2 cellular contexts compared by ENCODE assay signal in the genomic region with DNA sequence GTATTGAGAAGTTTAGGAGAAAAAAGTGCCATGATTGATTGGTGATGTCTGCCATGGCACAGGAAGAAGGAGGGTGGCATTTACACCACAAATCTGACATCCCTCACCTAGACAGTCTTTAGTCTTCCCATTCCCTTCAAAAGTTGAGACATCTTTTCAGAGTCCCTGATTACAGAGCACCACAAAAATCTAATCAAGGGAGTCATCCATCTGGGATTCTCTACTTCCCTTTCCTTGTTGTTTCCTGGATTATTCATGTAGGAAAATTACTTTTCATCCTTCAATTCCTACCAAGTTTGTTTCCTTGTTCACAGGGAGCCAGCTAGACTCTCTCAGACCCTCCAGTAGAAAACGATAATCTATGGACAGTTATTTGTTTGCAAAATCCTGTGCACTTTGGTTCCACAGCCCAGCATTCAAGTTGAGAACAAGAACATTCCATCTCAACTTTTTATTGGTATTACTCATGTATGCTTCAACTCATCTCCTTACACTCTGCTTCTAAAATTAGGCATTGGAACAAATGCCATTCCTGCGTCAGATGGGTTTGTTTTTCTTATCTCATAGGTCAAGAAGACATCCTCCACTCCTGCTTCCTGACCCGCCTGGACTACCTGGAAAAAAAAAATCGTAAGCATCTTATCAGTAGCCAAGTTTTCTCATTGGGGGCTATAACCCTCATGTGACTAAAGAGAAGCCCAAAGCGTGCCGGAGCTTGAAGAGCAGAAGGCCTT.
TF ChIP-seq lines count a peak whose summit lies in the region.

No MANE protein-coding gene starts in this region.

TF ChIP-seq in A549, 52 proteins besides CTCF, POLR2A, EP300 and RAD21 (continued from another document):
- TF ChIP-seq ATOH8 (CRISPR knock-in tag; IDR thresholded peaks at IDR 0.05; ENCODE audit: low read depth) (no peak), RARB (CRISPR knock-in tag; IDR thresholded peaks at IDR 0.05) (no peak), FOSL2 (IDR thresholded peaks at IDR 0.05) (0 out of 2 replicates have a peak, but pooled peaks have one; percentile 25), FOSL2 (CRISPR knock-in tag; IDR thresholded peaks at IDR 0.05) (no peak), EHMT2 (IDR thresholded peaks at IDR 0.05; ENCODE audit: low read depth) (no peak), JUNB (IDR thresholded peaks at IDR 0.05) (peak; percentile 42; the same call in 1 of the 2 replicates), GATA3 (IDR thresholded peaks at IDR 0.05; ENCODE audit: borderline replicate concordance) (peak; percentile 44; the same call in 1 of the 2 replicates), CEBPB (IDR thresholded peaks at IDR 0.05) (no peak), POLR2AphosphoS2 (conservative IDR thresholded peaks at IDR 0.05; ENCODE audit: low read length) (no peak)
- TF ChIP-seq, protein P1, sequence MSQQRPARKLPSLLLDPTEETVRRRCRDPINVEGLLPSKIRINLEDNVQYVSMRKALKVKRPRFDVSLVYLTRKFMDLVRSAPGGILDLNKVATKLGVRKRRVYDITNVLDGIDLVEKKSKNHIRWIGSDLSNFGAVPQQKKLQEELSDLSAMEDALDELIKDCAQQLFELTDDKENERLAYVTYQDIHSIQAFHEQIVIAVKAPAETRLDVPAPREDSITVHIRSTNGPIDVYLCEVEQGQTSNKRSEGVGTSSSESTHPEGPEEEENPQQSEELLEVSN (IDR thresholded peaks at IDR 0.05; ENCODE audit: borderline replicate concordance, low read depth) = no peak
- TF ChIP-seq, protein P2, sequence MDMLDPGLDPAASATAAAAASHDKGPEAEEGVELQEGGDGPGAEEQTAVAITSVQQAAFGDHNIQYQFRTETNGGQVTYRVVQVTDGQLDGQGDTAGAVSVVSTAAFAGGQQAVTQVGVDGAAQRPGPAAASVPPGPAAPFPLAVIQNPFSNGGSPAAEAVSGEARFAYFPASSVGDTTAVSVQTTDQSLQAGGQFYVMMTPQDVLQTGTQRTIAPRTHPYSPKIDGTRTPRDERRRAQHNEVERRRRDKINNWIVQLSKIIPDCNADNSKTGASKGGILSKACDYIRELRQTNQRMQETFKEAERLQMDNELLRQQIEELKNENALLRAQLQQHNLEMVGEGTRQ (IDR thresholded peaks at IDR 0.05) = 0 out of 2 replicates have a peak, but pooled peaks have one; percentile 26

TF ChIP-seq in IMR-90, 13 proteins besides CTCF, POLR2A, EP300 and RAD21 (continued from another document):
- TF ChIP-seq ELK1 (IDR thresholded peaks at IDR 0.05; ENCODE audit: borderline replicate concordance, low read depth, low read length) = no peak
